In the genomic region with DNA sequence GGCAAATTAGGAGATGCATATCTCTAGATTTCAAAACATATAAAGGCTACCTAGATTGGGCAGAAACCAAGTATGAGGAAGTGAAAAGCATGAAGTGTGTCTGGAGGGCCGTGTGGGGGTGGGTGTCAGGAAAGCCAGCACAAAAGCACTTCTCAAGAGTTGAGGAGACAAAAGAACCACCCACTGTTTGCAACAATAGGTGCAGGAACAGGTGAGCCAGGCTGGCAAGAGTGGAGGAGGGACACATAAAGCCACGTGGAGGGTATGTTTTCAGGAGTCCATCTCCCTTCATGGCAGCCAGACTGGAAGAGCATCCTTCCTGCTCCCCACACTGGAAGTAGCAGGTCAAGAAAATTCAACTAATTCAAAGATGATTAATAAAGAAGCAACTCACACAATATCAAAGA, we compare ENCODE assay signal across 8 cellular contexts.
DNase-seq lines count a peak whose midpoint lies in the region; ATAC-seq and TF ChIP-seq lines count a peak whose summit lies in the region.

No MANE protein-coding gene starts in this region.

- TF ChIP-seq CTCF in ascending aorta (IDR thresholded peaks at IDR 0.05), result no peak

- H3K36me3 Mint-ChIP-seq in T-helper 17 cell (ENCODE audit: low read depth), result peaks cover 7% of the 10 kb centered on the region

- H3K4me1 ChIP-seq in BLaER1, result peaks cover 5% of the 10 kb centered on the region; the same call in 1 of the 2 replicates
- H3K4me1 ChIP-seq in ascending aorta, result no peaks in the 10 kb centered on the region

- peaks cover 16% of the 10 kb centered on the region; the same call in 1 of the 2 replicates for H3K9me3 ChIP-seq in BLaER1
- H3K9me3 ChIP-seq in T-helper 17 cell (ENCODE audit: control insufficient read depth, low read length, poor library complexity, severe bottlenecking), result no peaks in the 10 kb centered on the region
- no peaks in the 10 kb centered on the region for H3K9me3 ChIP-seq in ascending aorta

- peak overlapping the region; percentile 9; the same call in 1 of the 2 replicates for H3K4me2 ChIP-seq in BLaER1

- no peak overlapping the region for H3K27ac Mint-ChIP-seq in T-helper 17 cell

- H3K27me3 Mint-ChIP-seq in T-helper 17 cell, result no peaks in the 10 kb centered on the region

- no peaks in the 10 kb centered on the region for H3K27me3 ChIP-seq in BLaER1
- no peaks in the 10 kb centered on the region for H3K27me3 ChIP-seq in ascending aorta

- no peak overlapping the region for H3K4me3 Mint-ChIP-seq in T-helper 17 cell

- H3K36me3 ChIP-seq in BLaER1, result peaks cover 43% of the 10 kb centered on the region
- no peaks in the 10 kb centered on the region for H3K36me3 ChIP-seq in ascending aorta

- 0 out of 2 replicates have a peak, but pooled peaks cover 10% of the 10 kb centered on the region for H4K20me1 ChIP-seq in BLaER1

- no peak overlapping the region for H3K4me3 ChIP-seq in BLaER1
- no peak overlapping the region for H3K4me3 ChIP-seq in ascending aorta

- no peak overlapping the region for H3K9ac ChIP-seq in BLaER1

- DNase-seq in NCI-H774 (lab: John Stamatoyannopoulos, UW), result peak; percentile 75
- DNase-seq in EL, result no peak
- no peak for DNase-seq in T-helper 17 cell
- DNase-seq in ascending aorta (ENCODE audit: low spot score in 2 of 2), result no peak

- peak; percentile 96 for ATAC-seq in GM19455 (IDR thresholded peaks at IDR 0.05; ENCODE audit: unreplicated experiment)
- ATAC-seq in HG03354 (IDR thresholded peaks at IDR 0.05; ENCODE audit: poor library complexity, severe bottlenecking, unreplicated experiment), result peak; percentile 96
- ATAC-seq in esophagus mucosa, result no peak
- no peak for ATAC-seq in T-helper 17 cell

- H3K4me1 Mint-ChIP-seq in T-helper 17 cell, result peaks cover 10% of the 10 kb centered on the region

- H3K27ac ChIP-seq in BLaER1 (no peak overlapping the region), ascending aorta (no peak overlapping the region)

- intact Hi-C loops in ascending aorta (cut with DNase I), result no loop called here

Comparison
In these comparisons a context has a peak if more than half of its experiments do, and no peak if none do; other contexts are left out.
1. ATAC-seq: peak in GM19455 (single experiment) and HG03354 (single experiment); none in esophagus mucosa (single experiment) and T-helper 17 cell (single experiment).